ENCODE assay signal across 2 cellular contexts in genomic region chr11:77569046-77569445, GRCh38.
A peak's percentile ranks its signal among the peaks of the same experiment; 100 is the strongest.
TF ChIP-seq lines count a peak whose summit lies in the region.

No MANE protein-coding gene starts in this region.

TF ChIP-seq in GM23338, 12 proteins besides CTCF, POLR2A, EP300 and RAD21:
- TF ChIP-seq EZH2 (IDR thresholded peaks at IDR 0.05; ENCODE audit: low read depth, unreplicated experiment) (no peak), CREB1 (CRISPR knock-in tag; IDR thresholded peaks at IDR 0.05; ENCODE audit: low read depth) (no peak), POLR2AphosphoS5 (IDR thresholded peaks at IDR 0.05; ENCODE audit: low read depth) (no peak), ZNF331 (CRISPR knock-in tag; IDR thresholded peaks at IDR 0.05; ENCODE audit: low read depth) (no peak), JUNB (IDR thresholded peaks at IDR 0.05; ENCODE audit: unreplicated experiment) (no peak), STAT1 (IDR thresholded peaks at IDR 0.05; ENCODE audit: unreplicated experiment) (no peak), REST (IDR thresholded peaks at IDR 0.05; ENCODE audit: unreplicated experiment) (no peak), ZNF462 (CRISPR knock-in tag; IDR thresholded peaks at IDR 0.05) (no peak), EZH2phosphoT487 (IDR thresholded peaks at IDR 0.05; ENCODE audit: unreplicated experiment) (no peak), NANOG (IDR thresholded peaks at IDR 0.05; ENCODE audit: borderline replicate concordance) (no peak), ETS1 (IDR thresholded peaks at IDR 0.05) (no peak)

TF ChIP-seq in K562, 482 proteins besides CTCF, POLR2A, EP300 and RAD21:
- 0 out of 2 replicates have a peak, but pooled peaks have one; percentile 17 for TF ChIP-seq ATF3 (IDR thresholded peaks at IDR 0.05)
- TF ChIP-seq ATF3 (CRISPR knock-in tag; conservative IDR thresholded peaks at IDR 0.05): no peak
- no peak for TF ChIP-seq MTF1 (CRISPR knock-in tag; IDR thresholded peaks at IDR 0.05; ENCODE audit: borderline replicate concordance)
- no peak for TF ChIP-seq MEF2A (IDR thresholded peaks at IDR 0.05; ENCODE audit: control insufficient read depth, low read depth, low read length)
- no peak for TF ChIP-seq ZNF57 (CRISPR knock-in tag; IDR thresholded peaks at IDR 0.05)
TF ChIP-seq in K562: peak in this region for 1.
